1 cellular context compared by ENCODE assay signal in the genomic region with DNA sequence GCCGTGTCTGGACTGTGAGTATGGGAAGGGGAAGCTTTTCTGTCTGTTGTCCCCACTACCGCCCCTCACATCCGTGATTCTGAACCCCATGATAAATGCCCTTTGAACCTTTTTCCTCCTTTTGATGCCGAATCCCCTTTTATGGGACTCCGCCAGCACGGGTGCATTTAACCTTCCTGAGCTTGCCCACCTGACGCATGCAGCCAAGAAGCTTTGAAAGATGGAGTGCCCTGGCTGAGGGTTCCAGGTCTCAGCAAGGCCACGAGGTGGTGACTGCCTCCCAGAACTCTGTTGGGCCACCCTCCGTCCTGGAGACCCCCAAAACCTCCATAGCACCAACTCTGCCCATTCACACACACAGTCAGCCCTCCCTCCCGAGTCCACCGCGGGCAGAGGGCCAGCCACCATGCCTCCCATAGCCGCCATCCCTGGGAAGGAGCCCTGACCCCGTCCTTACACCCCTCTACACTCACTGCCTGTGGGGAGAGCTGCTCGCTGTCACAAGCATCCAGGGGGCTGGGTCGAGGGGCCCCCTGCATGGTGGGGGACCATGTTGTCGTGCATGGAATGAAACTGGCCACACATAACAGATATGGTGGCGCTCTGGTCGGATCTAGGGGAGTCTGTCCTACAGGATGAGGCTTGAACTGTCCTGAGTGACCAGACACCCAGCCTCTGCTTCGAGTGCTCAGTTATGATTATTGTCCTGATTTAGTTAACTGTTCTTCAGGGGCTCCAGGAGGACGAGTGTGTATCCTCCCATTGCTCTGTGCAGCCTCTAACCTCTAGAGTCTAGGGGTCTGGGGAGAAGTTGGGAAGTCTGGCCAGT.
TF ChIP-seq lines count a peak whose summit lies in the region.

No MANE protein-coding gene starts in this region.

TF ChIP-seq in K562, 482 proteins besides CTCF, POLR2A, EP300 and RAD21 (continued from another document and continues in another):
- TF ChIP-seq HOXB6 (CRISPR knock-in tag; IDR thresholded peaks at IDR 0.05; ENCODE audit: borderline replicate concordance) (peak; percentile 81; the same call in 1 of the 2 replicates), ZNF696 (CRISPR knock-in tag; conservative IDR thresholded peaks at IDR 0.05) (no peak), MCM7 (IDR thresholded peaks at IDR 0.05) (no peak), STAT5A (IDR thresholded peaks at IDR 0.05; ENCODE audit: borderline replicate concordance, low read length) (no peak), TEAD1 (CRISPR knock-in tag; IDR thresholded peaks at IDR 0.05) (peak in 1 of 2 experiments; percentile 33; a peak in 1 of 4 replicates), PHB (CRISPR knock-in tag; IDR thresholded peaks at IDR 0.05) (no peak), SRSF9 (IDR thresholded peaks at IDR 0.05; ENCODE audit: borderline replicate concordance, low read depth, low read length) (no peak), PPARD (CRISPR knock-in tag; IDR thresholded peaks at IDR 0.05) (no peak), NCOA1 (IDR thresholded peaks at IDR 0.05; ENCODE audit: low read depth) (no peak), ZFPM2 (CRISPR knock-in tag; IDR thresholded peaks at IDR 0.05) (peak; percentile 76; the same call in 1 of the 2 replicates), SAFB2 (IDR thresholded peaks at IDR 0.05; ENCODE audit: borderline replicate concordance, low read depth, low read length, severe bottlenecking) (no peak), IRF2 (CRISPR knock-in tag; IDR thresholded peaks at IDR 0.05) (no peak), GTF2A2 (tag; IDR thresholded peaks at IDR 0.05) (no peak), MCM3 (IDR thresholded peaks at IDR 0.05) (no peak), SIN3A (IDR thresholded peaks at IDR 0.05; ENCODE audit: borderline replicate concordance in 2 of 2, control insufficient read depth in 1 of 2, low read depth in 2 of 2, low read length in 2 of 2) (peak in 1 of 2 experiments; percentile 39; a peak in 2 of 4 replicates), MBD2 (IDR thresholded peaks at IDR 0.05; ENCODE audit: borderline replicate concordance, low read depth) (no peak), NONO (IDR thresholded peaks at IDR 0.05; ENCODE audit: low read depth in 2 of 2, low read length in 1 of 2) (no peak), ZKSCAN1 (IDR thresholded peaks at IDR 0.05; ENCODE audit: low read depth, low read length) (peak; percentile 69; the same call in 1 of the 2 replicates), CCAR2 (IDR thresholded peaks at IDR 0.05; ENCODE audit: low read depth, low read length) (0 out of 2 replicates have a peak, but pooled peaks have one; percentile 33), KDM2B (CRISPR knock-in tag; IDR thresholded peaks at IDR 0.05) (peak; percentile 8), HMG20A (CRISPR knock-in tag; conservative IDR thresholded peaks at IDR 0.05) (0 out of 2 replicates have a peak, but pooled peaks have one; percentile 48), KLF16 (IDR thresholded peaks at IDR 0.05) (no peak)
- TF ChIP-seq, protein P1, sequence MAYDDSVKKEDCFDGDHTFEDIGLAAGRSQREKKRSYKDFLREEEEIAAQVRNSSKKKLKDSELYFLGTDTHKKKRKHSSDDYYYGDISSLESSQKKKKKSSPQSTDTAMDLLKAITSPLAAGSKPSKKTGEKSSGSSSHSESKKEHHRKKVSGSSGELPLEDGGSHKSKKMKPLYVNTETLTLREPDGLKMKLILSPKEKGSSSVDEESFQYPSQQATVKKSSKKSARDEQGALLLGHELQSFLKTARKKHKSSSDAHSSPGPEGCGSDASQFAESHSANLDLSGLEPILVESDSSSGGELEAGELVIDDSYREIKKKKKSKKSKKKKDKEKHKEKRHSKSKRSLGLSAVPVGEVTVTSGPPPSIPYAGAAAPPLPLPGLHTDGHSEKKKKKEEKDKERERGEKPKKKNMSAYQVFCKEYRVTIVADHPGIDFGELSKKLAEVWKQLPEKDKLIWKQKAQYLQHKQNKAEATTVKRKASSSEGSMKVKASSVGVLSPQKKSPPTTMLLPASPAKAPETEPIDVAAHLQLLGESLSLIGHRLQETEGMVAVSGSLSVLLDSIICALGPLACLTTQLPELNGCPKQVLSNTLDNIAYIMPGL (CRISPR knock-in tag; IDR thresholded peaks at IDR 0.05) = no peak; the same call in 1 of the 2 replicates
- TF ChIP-seq, protein P2, sequence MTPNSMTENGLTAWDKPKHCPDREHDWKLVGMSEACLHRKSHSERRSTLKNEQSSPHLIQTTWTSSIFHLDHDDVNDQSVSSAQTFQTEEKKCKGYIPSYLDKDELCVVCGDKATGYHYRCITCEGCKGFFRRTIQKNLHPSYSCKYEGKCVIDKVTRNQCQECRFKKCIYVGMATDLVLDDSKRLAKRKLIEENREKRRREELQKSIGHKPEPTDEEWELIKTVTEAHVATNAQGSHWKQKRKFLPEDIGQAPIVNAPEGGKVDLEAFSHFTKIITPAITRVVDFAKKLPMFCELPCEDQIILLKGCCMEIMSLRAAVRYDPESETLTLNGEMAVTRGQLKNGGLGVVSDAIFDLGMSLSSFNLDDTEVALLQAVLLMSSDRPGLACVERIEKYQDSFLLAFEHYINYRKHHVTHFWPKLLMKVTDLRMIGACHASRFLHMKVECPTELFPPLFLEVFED (CRISPR knock-in tag; conservative IDR thresholded peaks at IDR 0.05) = 0 out of 2 replicates have a peak, but pooled peaks have one; percentile 3
- TF ChIP-seq, protein P3, sequence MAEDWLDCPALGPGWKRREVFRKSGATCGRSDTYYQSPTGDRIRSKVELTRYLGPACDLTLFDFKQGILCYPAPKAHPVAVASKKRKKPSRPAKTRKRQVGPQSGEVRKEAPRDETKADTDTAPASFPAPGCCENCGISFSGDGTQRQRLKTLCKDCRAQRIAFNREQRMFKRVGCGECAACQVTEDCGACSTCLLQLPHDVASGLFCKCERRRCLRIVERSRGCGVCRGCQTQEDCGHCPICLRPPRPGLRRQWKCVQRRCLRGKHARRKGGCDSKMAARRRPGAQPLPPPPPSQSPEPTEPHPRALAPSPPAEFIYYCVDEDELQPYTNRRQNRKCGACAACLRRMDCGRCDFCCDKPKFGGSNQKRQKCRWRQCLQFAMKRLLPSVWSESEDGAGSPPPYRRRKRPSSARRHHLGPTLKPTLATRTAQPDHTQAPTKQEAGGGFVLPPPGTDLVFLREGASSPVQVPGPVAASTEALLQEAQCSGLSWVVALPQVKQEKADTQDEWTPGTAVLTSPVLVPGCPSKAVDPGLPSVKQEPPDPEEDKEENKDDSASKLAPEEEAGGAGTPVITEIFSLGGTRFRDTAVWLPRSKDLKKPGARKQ (CRISPR knock-in tag; IDR thresholded peaks at IDR 0.05) = no peak
- TF ChIP-seq, protein P4, sequence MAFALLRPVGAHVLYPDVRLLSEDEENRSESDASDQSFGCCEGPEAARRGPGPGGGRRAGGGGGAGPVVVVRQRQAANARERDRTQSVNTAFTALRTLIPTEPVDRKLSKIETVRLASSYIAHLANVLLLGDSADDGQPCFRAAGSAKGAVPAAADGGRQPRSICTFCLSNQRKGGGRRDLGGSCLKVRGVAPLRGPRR (CRISPR knock-in tag; IDR thresholded peaks at IDR 0.05) = no peak; the same call in 1 of the 2 replicates
- TF ChIP-seq, protein P5, sequence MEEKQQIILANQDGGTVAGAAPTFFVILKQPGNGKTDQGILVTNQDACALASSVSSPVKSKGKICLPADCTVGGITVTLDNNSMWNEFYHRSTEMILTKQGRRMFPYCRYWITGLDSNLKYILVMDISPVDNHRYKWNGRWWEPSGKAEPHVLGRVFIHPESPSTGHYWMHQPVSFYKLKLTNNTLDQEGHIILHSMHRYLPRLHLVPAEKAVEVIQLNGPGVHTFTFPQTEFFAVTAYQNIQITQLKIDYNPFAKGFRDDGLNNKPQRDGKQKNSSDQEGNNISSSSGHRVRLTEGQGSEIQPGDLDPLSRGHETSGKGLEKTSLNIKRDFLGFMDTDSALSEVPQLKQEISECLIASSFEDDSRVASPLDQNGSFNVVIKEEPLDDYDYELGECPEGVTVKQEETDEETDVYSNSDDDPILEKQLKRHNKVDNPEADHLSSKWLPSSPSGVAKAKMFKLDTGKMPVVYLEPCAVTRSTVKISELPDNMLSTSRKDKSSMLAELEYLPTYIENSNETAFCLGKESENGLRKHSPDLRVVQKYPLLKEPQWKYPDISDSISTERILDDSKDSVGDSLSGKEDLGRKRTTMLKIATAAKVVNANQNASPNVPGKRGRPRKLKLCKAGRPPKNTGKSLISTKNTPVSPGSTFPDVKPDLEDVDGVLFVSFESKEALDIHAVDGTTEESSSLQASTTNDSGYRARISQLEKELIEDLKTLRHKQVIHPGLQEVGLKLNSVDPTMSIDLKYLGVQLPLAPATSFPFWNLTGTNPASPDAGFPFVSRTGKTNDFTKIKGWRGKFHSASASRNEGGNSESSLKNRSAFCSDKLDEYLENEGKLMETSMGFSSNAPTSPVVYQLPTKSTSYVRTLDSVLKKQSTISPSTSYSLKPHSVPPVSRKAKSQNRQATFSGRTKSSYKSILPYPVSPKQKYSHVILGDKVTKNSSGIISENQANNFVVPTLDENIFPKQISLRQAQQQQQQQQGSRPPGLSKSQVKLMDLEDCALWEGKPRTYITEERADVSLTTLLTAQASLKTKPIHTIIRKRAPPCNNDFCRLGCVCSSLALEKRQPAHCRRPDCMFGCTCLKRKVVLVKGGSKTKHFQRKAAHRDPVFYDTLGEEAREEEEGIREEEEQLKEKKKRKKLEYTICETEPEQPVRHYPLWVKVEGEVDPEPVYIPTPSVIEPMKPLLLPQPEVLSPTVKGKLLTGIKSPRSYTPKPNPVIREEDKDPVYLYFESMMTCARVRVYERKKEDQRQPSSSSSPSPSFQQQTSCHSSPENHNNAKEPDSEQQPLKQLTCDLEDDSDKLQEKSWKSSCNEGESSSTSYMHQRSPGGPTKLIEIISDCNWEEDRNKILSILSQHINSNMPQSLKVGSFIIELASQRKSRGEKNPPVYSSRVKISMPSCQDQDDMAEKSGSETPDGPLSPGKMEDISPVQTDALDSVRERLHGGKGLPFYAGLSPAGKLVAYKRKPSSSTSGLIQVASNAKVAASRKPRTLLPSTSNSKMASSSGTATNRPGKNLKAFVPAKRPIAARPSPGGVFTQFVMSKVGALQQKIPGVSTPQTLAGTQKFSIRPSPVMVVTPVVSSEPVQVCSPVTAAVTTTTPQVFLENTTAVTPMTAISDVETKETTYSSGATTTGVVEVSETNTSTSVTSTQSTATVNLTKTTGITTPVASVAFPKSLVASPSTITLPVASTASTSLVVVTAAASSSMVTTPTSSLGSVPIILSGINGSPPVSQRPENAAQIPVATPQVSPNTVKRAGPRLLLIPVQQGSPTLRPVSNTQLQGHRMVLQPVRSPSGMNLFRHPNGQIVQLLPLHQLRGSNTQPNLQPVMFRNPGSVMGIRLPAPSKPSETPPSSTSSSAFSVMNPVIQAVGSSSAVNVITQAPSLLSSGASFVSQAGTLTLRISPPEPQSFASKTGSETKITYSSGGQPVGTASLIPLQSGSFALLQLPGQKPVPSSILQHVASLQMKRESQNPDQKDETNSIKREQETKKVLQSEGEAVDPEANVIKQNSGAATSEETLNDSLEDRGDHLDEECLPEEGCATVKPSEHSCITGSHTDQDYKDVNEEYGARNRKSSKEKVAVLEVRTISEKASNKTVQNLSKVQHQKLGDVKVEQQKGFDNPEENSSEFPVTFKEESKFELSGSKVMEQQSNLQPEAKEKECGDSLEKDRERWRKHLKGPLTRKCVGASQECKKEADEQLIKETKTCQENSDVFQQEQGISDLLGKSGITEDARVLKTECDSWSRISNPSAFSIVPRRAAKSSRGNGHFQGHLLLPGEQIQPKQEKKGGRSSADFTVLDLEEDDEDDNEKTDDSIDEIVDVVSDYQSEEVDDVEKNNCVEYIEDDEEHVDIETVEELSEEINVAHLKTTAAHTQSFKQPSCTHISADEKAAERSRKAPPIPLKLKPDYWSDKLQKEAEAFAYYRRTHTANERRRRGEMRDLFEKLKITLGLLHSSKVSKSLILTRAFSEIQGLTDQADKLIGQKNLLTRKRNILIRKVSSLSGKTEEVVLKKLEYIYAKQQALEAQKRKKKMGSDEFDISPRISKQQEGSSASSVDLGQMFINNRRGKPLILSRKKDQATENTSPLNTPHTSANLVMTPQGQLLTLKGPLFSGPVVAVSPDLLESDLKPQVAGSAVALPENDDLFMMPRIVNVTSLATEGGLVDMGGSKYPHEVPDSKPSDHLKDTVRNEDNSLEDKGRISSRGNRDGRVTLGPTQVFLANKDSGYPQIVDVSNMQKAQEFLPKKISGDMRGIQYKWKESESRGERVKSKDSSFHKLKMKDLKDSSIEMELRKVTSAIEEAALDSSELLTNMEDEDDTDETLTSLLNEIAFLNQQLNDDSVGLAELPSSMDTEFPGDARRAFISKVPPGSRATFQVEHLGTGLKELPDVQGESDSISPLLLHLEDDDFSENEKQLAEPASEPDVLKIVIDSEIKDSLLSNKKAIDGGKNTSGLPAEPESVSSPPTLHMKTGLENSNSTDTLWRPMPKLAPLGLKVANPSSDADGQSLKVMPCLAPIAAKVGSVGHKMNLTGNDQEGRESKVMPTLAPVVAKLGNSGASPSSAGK (IDR thresholded peaks at IDR 0.05) = no peak
- TF ChIP-seq, protein P6, sequence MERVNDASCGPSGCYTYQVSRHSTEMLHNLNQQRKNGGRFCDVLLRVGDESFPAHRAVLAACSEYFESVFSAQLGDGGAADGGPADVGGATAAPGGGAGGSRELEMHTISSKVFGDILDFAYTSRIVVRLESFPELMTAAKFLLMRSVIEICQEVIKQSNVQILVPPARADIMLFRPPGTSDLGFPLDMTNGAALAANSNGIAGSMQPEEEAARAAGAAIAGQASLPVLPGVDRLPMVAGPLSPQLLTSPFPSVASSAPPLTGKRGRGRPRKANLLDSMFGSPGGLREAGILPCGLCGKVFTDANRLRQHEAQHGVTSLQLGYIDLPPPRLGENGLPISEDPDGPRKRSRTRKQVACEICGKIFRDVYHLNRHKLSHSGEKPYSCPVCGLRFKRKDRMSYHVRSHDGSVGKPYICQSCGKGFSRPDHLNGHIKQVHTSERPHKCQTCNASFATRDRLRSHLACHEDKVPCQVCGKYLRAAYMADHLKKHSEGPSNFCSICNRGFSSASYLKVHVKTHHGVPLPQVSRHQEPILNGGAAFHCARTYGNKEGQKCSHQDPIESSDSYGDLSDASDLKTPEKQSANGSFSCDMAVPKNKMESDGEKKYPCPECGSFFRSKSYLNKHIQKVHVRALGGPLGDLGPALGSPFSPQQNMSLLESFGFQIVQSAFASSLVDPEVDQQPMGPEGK (CRISPR knock-in tag; IDR thresholded peaks at IDR 0.05; ENCODE audit: borderline replicate concordance) = no peak
- TF ChIP-seq, protein P7, sequence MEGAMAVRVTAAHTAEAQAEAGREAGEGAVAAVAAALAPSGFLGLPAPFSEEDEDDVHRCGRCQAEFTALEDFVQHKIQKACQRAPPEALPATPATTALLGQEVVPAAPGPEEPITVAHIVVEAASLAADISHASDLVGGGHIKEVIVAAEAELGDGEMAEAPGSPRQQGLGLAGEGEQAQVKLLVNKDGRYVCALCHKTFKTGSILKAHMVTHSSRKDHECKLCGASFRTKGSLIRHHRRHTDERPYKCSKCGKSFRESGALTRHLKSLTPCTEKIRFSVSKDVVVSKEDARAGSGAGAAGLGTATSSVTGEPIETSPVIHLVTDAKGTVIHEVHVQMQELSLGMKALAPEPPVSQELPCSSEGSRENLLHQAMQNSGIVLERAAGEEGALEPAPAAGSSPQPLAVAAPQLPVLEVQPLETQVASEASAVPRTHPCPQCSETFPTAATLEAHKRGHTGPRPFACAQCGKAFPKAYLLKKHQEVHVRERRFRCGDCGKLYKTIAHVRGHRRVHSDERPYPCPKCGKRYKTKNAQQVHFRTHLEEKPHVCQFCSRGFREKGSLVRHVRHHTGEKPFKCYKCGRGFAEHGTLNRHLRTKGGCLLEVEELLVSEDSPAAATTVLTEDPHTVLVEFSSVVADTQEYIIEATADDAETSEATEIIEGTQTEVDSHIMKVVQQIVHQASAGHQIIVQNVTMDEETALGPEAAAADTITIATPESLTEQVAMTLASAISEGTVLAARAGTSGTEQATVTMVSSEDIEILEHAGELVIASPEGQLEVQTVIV (CRISPR knock-in tag; IDR thresholded peaks at IDR 0.05; ENCODE audit: borderline replicate concordance) = no peak
